Comparison of ENCODE assay signal across 12 cellular contexts in the genomic region with DNA sequence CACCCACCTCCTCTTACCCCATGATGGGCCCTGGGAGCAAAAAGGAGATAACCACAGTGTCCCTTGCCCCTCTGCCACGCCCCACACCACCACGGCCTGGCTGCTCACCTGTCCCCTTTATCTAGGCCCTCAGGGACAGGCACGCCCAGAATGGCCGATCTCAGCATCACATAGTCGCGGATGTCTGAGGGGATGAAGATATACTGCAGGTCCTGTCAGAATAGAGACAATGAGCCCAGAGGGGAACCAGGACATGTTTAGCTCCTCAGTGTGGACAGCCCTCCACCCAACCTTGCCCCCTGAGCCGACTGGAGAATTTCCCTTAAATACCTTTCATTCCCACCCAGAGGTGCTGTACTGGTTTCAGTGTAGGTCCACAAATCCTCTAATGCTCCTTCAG. TPM values are rescaled to one million over a fixed set of nuclear protein-coding genes. Genes with fewer than 3 reads are reported as not detected.
"Had no signal": no experiment of that assay in that cellular context is flagged by ENCODE, and none has a peak within 500 bp of the region (broad histone marks: within the 10 kb centered on the region; RNA-seq: fewer than 3 reads in every experiment).

No MANE protein-coding gene starts in this region.

- H3K9me3 Mint-ChIP-seq: activated CD4-positive, alpha-beta memory T cell treated with anti-CD3 and anti-CD28 coated beads for 36 hours; natural killer cell; stimulated activated effector memory CD8-positive, alpha-beta T cell treated with anti-CD3 and anti-CD28 coated beads, Interleukin-12 subunit alpha, Interleukin-12 subunit beta, amount 100 ng/mL, for 72 hours; T-cell had no signal

- H3K9me3 ChIP-seq: colonic mucosa had no signal

- H3K36me3 Mint-ChIP-seq: natural killer cell had no signal

- H3K4me3 Mint-ChIP-seq: activated CD4-positive, alpha-beta memory T cell treated with anti-CD3 and anti-CD28 coated beads for 36 hours; activated CD8-positive, alpha-beta memory T cell treated with anti-CD3 and anti-CD28 coated beads, Interleukin-2, amount 10 ng/mL, durations not matched to agents 7 days and 5 days; natural killer cell; stimulated activated effector memory CD8-positive, alpha-beta T cell treated with anti-CD3 and anti-CD28 coated beads, Interleukin-12 subunit alpha, Interleukin-12 subunit beta, amount 100 ng/mL, for 72 hours; T-cell had no signal

- H3K27ac Mint-ChIP-seq: activated CD4-positive, alpha-beta memory T cell treated with anti-CD3 and anti-CD28 coated beads for 36 hours; activated CD8-positive, alpha-beta memory T cell treated with anti-CD3 and anti-CD28 coated beads, Interleukin-2, amount 10 ng/mL, durations not matched to agents 7 days and 5 days; natural killer cell; stimulated activated effector memory CD8-positive, alpha-beta T cell treated with anti-CD3 and anti-CD28 coated beads, Interleukin-12 subunit alpha, Interleukin-12 subunit beta, amount 100 ng/mL, for 72 hours; T-cell had no signal

- H3K4me3 ChIP-seq: colonic mucosa had no signal

- H3K27me3 Mint-ChIP-seq: activated CD4-positive, alpha-beta memory T cell treated with anti-CD3 and anti-CD28 coated beads for 36 hours; activated CD8-positive, alpha-beta memory T cell treated with anti-CD3 and anti-CD28 coated beads, Interleukin-2, amount 10 ng/mL, durations not matched to agents 7 days and 5 days; T-cell had no signal

- DNase-seq: activated CD4-positive, alpha-beta memory T cell treated with anti-CD3 and anti-CD28 coated beads for 36 hours; activated CD4-positive, alpha-beta T cell treated with anti-CD3 and anti-CD28 coated beads for 1 hour; activated CD8-positive, alpha-beta memory T cell treated with anti-CD3 and anti-CD28 coated beads, Interleukin-2, amount 10 ng/mL, durations not matched to agents 7 days and 5 days; activated naive CD4-positive, alpha-beta T cell treated with anti-CD3 and anti-CD28 coated beads, Interleukin-2, amount 50 U/mL, for 16 hours; activated T-cell treated with anti-CD3 and anti-CD28 coated beads, Interleukin-2, amount 50 U/mL, for 1 hour; central memory CD4-positive, alpha-beta T cell; colonic mucosa; natural killer cell; T-cell; trophoblast cell had no signal

- H3K36me3 ChIP-seq: colonic mucosa had no signal

- H3K4me1 ChIP-seq: colonic mucosa had no signal

- H3K27ac ChIP-seq: colonic mucosa, VCaP had no signal

- ATAC-seq: activated CD8-positive, alpha-beta memory T cell treated with anti-CD3 and anti-CD28 coated beads, Interleukin-2, amount 10 ng/mL, durations not matched to agents 7 days and 5 days; natural killer cell; T-cell had no signal

- H3K27me3 ChIP-seq: colonic mucosa had no signal

RNA-seq across cellular contexts. Expression of a gene that starts 15.2 kb away (rescaled TPM):
- total RNA-seq: activated CD8-positive, alpha-beta memory T cell treated with anti-CD3 and anti-CD28 coated beads, Interleukin-2, amount 10 ng/mL, durations not matched to agents 7 days and 5 days had no signal

RNA-seq across cellular contexts. Expression of a gene that starts 30.6 kb away (rescaled TPM):
- total RNA-seq: activated CD4-positive, alpha-beta memory T cell treated with anti-CD3 and anti-CD28 coated beads for 36 hours; activated CD8-positive, alpha-beta memory T cell treated with anti-CD3 and anti-CD28 coated beads, Interleukin-2, amount 10 ng/mL, durations not matched to agents 7 days and 5 days had no signal

RNA-seq across cellular contexts. Expression of a gene that starts 32.9 kb away (rescaled TPM):
- total RNA-seq: activated CD4-positive, alpha-beta memory T cell treated with anti-CD3 and anti-CD28 coated beads for 36 hours; activated CD8-positive, alpha-beta memory T cell treated with anti-CD3 and anti-CD28 coated beads, Interleukin-2, amount 10 ng/mL, durations not matched to agents 7 days and 5 days had no signal
